In the genomic region with DNA sequence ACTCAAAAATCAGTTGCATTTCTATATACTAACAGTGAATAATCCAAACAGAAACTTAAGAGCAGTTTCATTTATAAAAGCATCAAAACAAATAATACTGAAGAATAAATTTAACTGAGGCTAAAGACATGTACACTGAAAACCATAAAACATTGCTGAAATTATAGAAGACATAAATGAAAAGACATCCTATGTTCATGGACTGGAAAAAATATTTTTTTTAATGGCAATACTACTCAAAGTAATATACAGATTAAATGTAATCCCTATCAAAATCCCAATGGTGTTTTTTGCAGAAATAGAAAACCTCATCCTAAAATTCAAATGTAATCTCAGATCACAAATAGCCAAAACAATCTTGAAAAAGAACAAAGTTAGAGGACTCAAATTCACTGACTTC, we compare ENCODE assay signal across 26 cellular contexts.
"Had no signal": no experiment of that assay in that cellular context is flagged by ENCODE, and none has a peak within 500 bp of the region (broad histone marks: within the 10 kb centered on the region; RNA-seq: fewer than 3 reads in every experiment).

No MANE protein-coding gene starts in this region.

- H3K4me3 Mint-ChIP-seq: stimulated activated naive B cell treated with anti-CD40 and anti-IgM and Interleukin-4, amounts not matched to agents 10 μg/mL and 1 μg/mL and 100 μg/mL, for 72 hours; stimulated activated naive CD8-positive, alpha-beta T cell treated with anti-CD3 and anti-CD28 coated beads, Interleukin-15, Interleukin-2, amounts not matched to agents 100 ng/mL and 50 ng/mL, for 24 hours had no signal

- H3K27me3 Mint-ChIP-seq: naive thymus-derived CD4-positive, alpha-beta T cell; natural killer cell treated with Interleukin-12 subunit alpha and Interleukin-12 subunit beta and Interleukin-15 and Interleukin-18, amount 100 ng/mL, for 72 hours; progenitor cell of endocrine pancreas; stimulated activated naive B cell treated with anti-CD40 and anti-IgM and Interleukin-4, amounts not matched to agents 10 μg/mL and 1 μg/mL and 100 μg/mL, for 72 hours; stimulated activated naive CD8-positive, alpha-beta T cell treated with anti-CD3 and anti-CD28 coated beads, Interleukin-15, Interleukin-2, amounts not matched to agents 100 ng/mL and 50 ng/mL, for 24 hours had no signal

- H3K27me3 ChIP-seq: left lung, ovary, right atrium auricular region, right lobe of liver, suprapubic skin, tibial artery, upper lobe of right lung had no signal

- H3K4me1 ChIP-seq: right lobe of liver had no signal

- FAIRE-seq: keratinocyte, urothelium cell line had no signal

- H3K27ac ChIP-seq: left lung, ovary, right atrium auricular region, right lobe of liver, suprapubic skin, thoracic aorta, tibial artery, upper lobe of right lung had no signal

- H3K36me3 ChIP-seq: left lung, ovary, right atrium auricular region, right lobe of liver, suprapubic skin, thoracic aorta, tibial artery, upper lobe of right lung had no signal

- H3K36me3 Mint-ChIP-seq: natural killer cell treated with Interleukin-12 subunit alpha and Interleukin-12 subunit beta and Interleukin-15 and Interleukin-18, amount 100 ng/mL, for 72 hours had no signal

- DNase-seq: head of caudate nucleus; hippocampal formation; left colon; left lung; midbrain; mucosa of descending colon; naive thymus-derived CD4-positive, alpha-beta T cell; ovary; right lobe of liver; stimulated activated CD4-positive, alpha-beta T cell treated with anti-CD3 and anti-CD28 coated beads, Interleukin-12 subunit alpha, Interleukin-12 subunit beta, amount 100 ng/mL, for 4 hours; stimulated activated CD4-positive, alpha-beta T cell treated with anti-CD3 and anti-CD28 coated beads, Interleukin-15, amount 100 ng/mL, for 24 hours; stimulated activated CD4-positive, alpha-beta T cell treated with anti-CD3 and anti-CD28 coated beads, Interleukin-2, amount 100 ng/mL, for 24 hours; stimulated activated CD4-positive, alpha-beta T cell treated with anti-CD3 and anti-CD28 coated beads, Interleukin-4, amount 100 ng/mL, for 1 hour; stimulated activated naive B cell treated with anti-CD40 and anti-IgM and Interleukin-4, amounts not matched to agents 10 μg/mL and 1 μg/mL and 100 μg/mL, for 72 hours; tibial artery; trophoblast cell; upper lobe of right lung had no signal

- H3K4me3 ChIP-seq: left lung, lung, mucosa of descending colon, ovary, right atrium auricular region, right lobe of liver, suprapubic skin, thoracic aorta, tibial artery, upper lobe of right lung had no signal

- H3K27ac Mint-ChIP-seq: progenitor cell of endocrine pancreas; stimulated activated naive B cell treated with anti-CD40 and anti-IgM and Interleukin-4, amounts not matched to agents 10 μg/mL and 1 μg/mL and 100 μg/mL, for 72 hours; stimulated activated naive CD8-positive, alpha-beta T cell treated with anti-CD3 and anti-CD28 coated beads, Interleukin-15, Interleukin-2, amounts not matched to agents 100 ng/mL and 50 ng/mL, for 24 hours had no signal

- H3K9me3 ChIP-seq: mucosa of descending colon, ovary, right lobe of liver, suprapubic skin, tibial artery, upper lobe of right lung had no signal
